In the genomic region with DNA sequence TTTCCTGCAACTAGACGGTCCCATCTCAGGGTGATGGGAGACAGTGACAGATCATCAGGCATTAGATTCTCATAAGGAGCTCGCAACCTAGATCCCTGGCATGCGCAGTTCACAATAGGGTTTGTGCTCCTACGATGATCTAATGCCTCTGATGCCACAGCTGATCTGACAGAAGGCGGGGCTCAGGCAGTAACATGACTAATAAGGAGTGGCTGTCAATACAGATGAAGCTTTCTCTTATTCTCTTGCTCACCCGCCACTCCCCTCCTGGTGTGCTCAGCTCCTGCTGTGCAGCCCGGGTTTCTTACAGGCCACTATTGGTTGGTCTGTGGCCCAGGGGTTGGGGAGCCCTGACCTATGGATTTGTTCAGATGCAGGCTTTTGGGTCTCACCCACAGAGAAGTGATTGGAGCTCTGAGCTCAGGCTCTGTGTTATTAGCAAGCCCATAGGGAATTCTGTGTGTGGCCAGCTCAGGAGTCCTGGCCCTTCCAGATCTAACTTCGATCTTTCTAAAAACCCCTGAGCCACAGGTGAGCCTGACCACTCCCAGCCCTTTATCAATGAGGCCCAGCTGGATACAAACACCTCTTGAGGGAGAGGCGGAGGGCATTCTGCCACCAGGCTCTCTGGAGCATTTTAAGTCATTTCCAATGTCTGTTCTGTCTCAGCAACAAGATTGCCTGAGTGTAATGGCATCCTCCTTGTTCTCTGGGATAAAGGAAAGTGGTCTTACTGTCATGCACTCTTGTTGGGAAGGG, we compare ENCODE assay signal across 13 cellular contexts.
DNase-seq lines count a peak whose midpoint lies in the region; ATAC-seq, FAIRE-seq and TF ChIP-seq lines count a peak whose summit lies in the region.
"Had no signal": no experiment of that assay in that cellular context is flagged by ENCODE, and none has a peak within 500 bp of the region (broad histone marks: within the 10 kb centered on the region; RNA-seq: fewer than 3 reads in every experiment).

No MANE protein-coding gene starts in this region.

- in situ Hi-C loops in K562 (cut with MboI): no loop called here

- no peak for TF ChIP-seq POLR2A in K562 (conservative IDR thresholded peaks at IDR 0.05)

- TF ChIP-seq EP300 in K562 (IDR thresholded peaks at IDR 0.05; ENCODE audit: low read length): no peak

- POLR2A ChIA-PET in K562 (lab: Yijun Ruan, JAX): interaction anchor here (0.6 kb wide), 2 partner anchors 210 to 937 kb away, joined by 3 to 5 read pairs; no protein-coding TSS in a partner anchor

- no peaks in the 10 kb centered on the region for H3K9me3 ChIP-seq in K562 (replicated peaks; ENCODE audit: control insufficient read depth, insufficient read depth, low read depth, low read length)

- H4K20me1 ChIP-seq in K562 (replicated peaks; ENCODE audit: control insufficient read depth, insufficient read depth, low read length): no peaks in the 10 kb centered on the region

- ATAC-seq in K562 (peak; percentile 61; the same call in 2 of the 3 replicates), omental fat pad (ENCODE audit: low FRiP score) (peak; percentile 31), GM21576 (IDR thresholded peaks at IDR 0.05; ENCODE audit: unreplicated experiment) (no peak), HG03196 (IDR thresholded peaks at IDR 0.05; ENCODE audit: unreplicated experiment) (no peak)
- ATAC-seq: activated CD8-positive, alpha-beta T cell treated with anti-CD3 and anti-CD28 coated beads, Interleukin-2, amount 10 ng/mL, durations not matched to agents 7 days and 5 days; Panc1 had no signal

- no peak overlapping the region for H3K4me3 ChIP-seq in K562

- BruUV-seq in K562 (replicated peaks; lab: Mats Ljungman, UMichigan): no TSS peak

- no peaks in the 10 kb centered on the region for H3K4me1 ChIP-seq in K562 (replicated peaks in 1 of 2; ENCODE audit: control insufficient read depth in 2 of 2, insufficient read depth in 2 of 2, low read length in 2 of 2)

- TF ChIP-seq RAD21 in K562 (CRISPR knock-in tag; conservative IDR thresholded peaks at IDR 0.05 in 1 of 2, IDR thresholded peaks at IDR 0.05 in 1 of 2): no peak

- H3K27ac ChIP-seq in K562 (ENCODE audit: extremely low read depth, low read depth, low read length): no peak overlapping the region

- no peak overlapping the region for H3K4me2 ChIP-seq in K562 (ENCODE audit: insufficient read depth, low read length)

- no peak overlapping the region for H3K9ac ChIP-seq in K562 (ENCODE audit: insufficient read depth in 1 of 2, low read depth in 2 of 2, low read length in 2 of 2)

- peak; percentile 56 for DNase-seq in HT1080 (ENCODE audit: low read depth)
- DNase-seq in NCI-H69 (lab: John Stamatoyannopoulos, UW): peak; percentile 70
- peak in 1 of 4 experiments; percentile 4 for DNase-seq in K562 (ENCODE audit: extremely low read depth in 1 of 4, low spot score in 3 of 4)
- DNase-seq in omental fat pad (ENCODE audit: low spot score): no peak
- DNase-seq in T-helper 2 cell: no peak
- DNase-seq: activated CD8-positive, alpha-beta T cell treated with anti-CD3 and anti-CD28 coated beads, Interleukin-2, amount 10 ng/mL, durations not matched to agents 7 days and 5 days; activated naive CD4-positive, alpha-beta T cell treated with anti-CD3 and anti-CD28 coated beads for 36 hours; foreskin melanocyte; H7; left cardiac atrium had no signal

- intact Hi-C loops in K562 (cut with micrococcal nuclease): no loop called here

- H3K27me3 ChIP-seq in K562 (ENCODE audit: control insufficient read depth in 2 of 2, insufficient read depth in 2 of 2, low read length in 2 of 2): peaks cover 0 to 21% of the 10 kb centered on the region in 2 experiments; a peak in 2 of 5 replicates

- CTCF ChIA-PET in K562 (lab: Yijun Ruan, JAX; ENCODE audit: low intra/inter-chr PET ratio): no interaction called here

- 0% methylated on average over 9 of the region's 9 CpGs for WGBS in K562 (ENCODE audit: insufficient coverage, low coverage, missing lambda C conversion rate)

- no peaks in the 10 kb centered on the region for H3K36me3 ChIP-seq in K562 (ENCODE audit: control insufficient read depth, insufficient read depth, low read length)

- FAIRE-seq in K562 (lab: Jason Lieb, UNC): no peak

- no peaks in the 10 kb centered on the region for H3K79me2 ChIP-seq in K562 (ENCODE audit: control insufficient read depth, insufficient read depth, low read length)

- H2AFZ ChIP-seq in K562 (ENCODE audit: low read depth, low read length): no peak overlapping the region

- H3K9me1 ChIP-seq in K562 (ENCODE audit: control insufficient read depth, insufficient read depth, low read length): no peaks in the 10 kb centered on the region

- TF ChIP-seq CTCF in K562 (IDR thresholded peaks at IDR 0.05 in 2 of 3, conservative IDR thresholded peaks at IDR 0.05 in 1 of 3; ENCODE audit: insufficient read depth in 2 of 3, low read depth in 1 of 3, low read length in 3 of 3) (no peak), omental fat pad (IDR thresholded peaks at IDR 0.05) (no peak)

TF ChIP-seq in K562, 482 proteins besides CTCF, POLR2A, EP300 and RAD21:
- TF ChIP-seq ZNF23 (CRISPR knock-in tag; IDR thresholded peaks at IDR 0.05): no peak
- 0 out of 2 replicates have a peak, but pooled peaks have one; percentile 12 for TF ChIP-seq ATF7 (IDR thresholded peaks at IDR 0.05)
- TF ChIP-seq NRF1 (conservative IDR thresholded peaks at IDR 0.05 in 1 of 2, IDR thresholded peaks at IDR 0.05 in 1 of 2): peak; percentile 70 to 77

Comparison
In these comparisons a context has a peak if more than half of its experiments do, and no peak if none do; other contexts are left out.
1. DNase-seq: peak in HT1080 (single experiment) and NCI-H69 (single experiment); none in omental fat pad (single experiment) and T-helper 2 cell (0 of 5).
2. ATAC-seq: peak in K562 (single experiment) and omental fat pad (single experiment); none in GM21576 (single experiment) and HG03196 (single experiment).